Comparison of ENCODE assay signal across 7 cellular contexts in the genomic region with DNA sequence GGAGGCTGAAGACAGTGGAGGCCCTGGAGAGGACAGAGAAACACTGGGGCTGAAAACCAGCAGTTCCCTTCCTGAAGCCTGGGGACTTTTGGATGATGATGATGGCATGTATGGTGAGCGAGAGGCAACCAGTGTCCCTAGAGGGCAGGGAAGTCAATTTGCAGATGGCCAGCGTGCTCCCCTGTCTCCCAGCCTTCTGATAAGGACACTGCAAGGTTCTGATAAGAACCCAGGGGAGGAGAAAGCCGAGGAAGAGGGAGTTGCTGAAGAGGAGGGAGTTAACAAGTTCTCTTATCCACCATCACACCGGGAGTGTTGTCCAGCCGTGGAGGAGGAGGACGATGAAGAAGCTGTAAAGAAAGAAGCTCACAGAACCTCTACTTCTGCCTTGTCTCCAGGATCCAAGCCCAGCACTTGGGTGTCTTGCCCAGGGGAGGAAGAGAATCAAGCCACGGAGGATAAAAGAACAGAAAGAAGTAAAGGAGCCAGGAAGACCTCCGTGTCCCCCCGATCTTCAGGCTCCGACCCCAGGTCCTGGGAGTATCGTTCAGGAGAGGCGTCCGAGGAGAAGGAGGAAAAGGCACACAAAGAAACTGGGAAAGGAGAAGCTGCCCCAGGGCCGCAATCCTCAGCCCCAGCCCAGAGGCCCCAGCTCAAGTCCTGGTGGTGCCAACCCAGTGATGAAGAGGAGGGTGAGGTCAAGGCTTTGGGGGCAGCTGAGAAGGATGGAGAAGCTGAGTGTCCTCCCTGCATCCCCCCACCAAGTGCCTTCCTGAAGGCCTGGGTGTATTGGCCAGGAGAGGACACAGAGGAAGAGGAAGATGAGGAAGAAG. TPM values are rescaled to one million over a fixed set of nuclear protein-coding genes. Genes with fewer than 3 reads are reported as not detected.
DNase-seq lines count a peak whose midpoint lies in the region; ATAC-seq, FAIRE-seq and TF ChIP-seq lines count a peak whose summit lies in the region.
"Had no signal": no experiment of that assay in that cellular context is flagged by ENCODE, and none has a peak within 500 bp of the region (broad histone marks: within the 10 kb centered on the region; RNA-seq: fewer than 3 reads in every experiment).

No MANE protein-coding gene starts in this region.

- FAIRE-seq in astrocyte (lab: Jason Lieb, UNC), result no peak
- FAIRE-seq: TTC549 had no signal

- peak overlapping the region; percentile 99 for H3K27ac ChIP-seq in astrocyte (ENCODE audit: low read depth, low read length)

- H3K36me3 Mint-ChIP-seq in astrocyte (ENCODE audit: low read depth, unreplicated experiment), result peaks cover 29% of the 10 kb centered on the region

- H3K27me3 ChIP-seq in HAP-1 (ENCODE audit: low read depth) (no peaks in the 10 kb centered on the region), astrocyte (ENCODE audit: insufficient read depth, low read length) (no peaks in the 10 kb centered on the region), mononuclear cell (ENCODE audit: insufficient read depth, low read length) (no peaks in the 10 kb centered on the region)

- peak overlapping the region; percentile 99 for H3K4me3 Mint-ChIP-seq in astrocyte (ENCODE audit: unreplicated experiment)

- DNase-seq in HAP-1 (ENCODE audit: low spot score in 2 of 2), result no peak
- no peak for DNase-seq in astrocyte (ENCODE audit: low read depth)
- DNase-seq in activated effector memory CD4-positive, alpha-beta T cell treated with Interleukin-2 at 50 U/mL for 16 hours, result no peak
- no peak for DNase-seq in KG1 (lab: John Stamatoyannopoulos, UW)

- peaks cover 58% of the 10 kb centered on the region for H4K20me1 ChIP-seq in astrocyte (ENCODE audit: insufficient read depth, low read length)

- no peak for TF ChIP-seq CTCF in astrocyte (IDR thresholded peaks at IDR 0.05; ENCODE audit: insufficient read depth, low read depth, low read length)

- no peaks in the 10 kb centered on the region for H3K9me3 ChIP-seq in HAP-1
- H3K9me3 ChIP-seq in astrocyte (ENCODE audit: insufficient read depth, low read depth, low read length), result no peaks in the 10 kb centered on the region
- H3K9me3 ChIP-seq in mononuclear cell (ENCODE audit: low read depth, low read length), result no peaks in the 10 kb centered on the region

- peaks cover 52% of the 10 kb centered on the region for H3K79me2 ChIP-seq in astrocyte (ENCODE audit: insufficient read depth, low read length)

- no peak for ATAC-seq in HG03520 (IDR thresholded peaks at IDR 0.05; ENCODE audit: unreplicated experiment)

- peak overlapping the region; percentile 99 for H3K9ac ChIP-seq in astrocyte (ENCODE audit: low read length)

- H3K4me3 ChIP-seq in HAP-1 (peak overlapping the region; percentile 96), astrocyte (ENCODE audit: insufficient read depth, low read depth, low read length) (peak overlapping the region; percentile 94), mononuclear cell (ENCODE audit: low read length) (peak overlapping the region; percentile 84)

- peaks cover 36% of the 10 kb centered on the region for H3K36me3 ChIP-seq in HAP-1 (replicated peaks)
- peaks cover 33% of the 10 kb centered on the region for H3K36me3 ChIP-seq in astrocyte (ENCODE audit: insufficient read depth, low read length)

- H3K4me1 Mint-ChIP-seq in astrocyte (ENCODE audit: low read depth, unreplicated experiment), result peaks cover 28% of the 10 kb centered on the region

- no peaks in the 10 kb centered on the region for H3K9me3 Mint-ChIP-seq in astrocyte (ENCODE audit: unreplicated experiment)

- peak overlapping the region; percentile 100 for H3K27ac Mint-ChIP-seq in astrocyte (ENCODE audit: unreplicated experiment)

- in situ Hi-C loops in HAP-1 (cut with MboI; ENCODE audit: low sequenced_read_pairs), result no loop called here

- H3K4me1 ChIP-seq in HAP-1 (peaks cover 33% of the 10 kb centered on the region), astrocyte (ENCODE audit: insufficient read depth, low read length) (peaks cover 23% of the 10 kb centered on the region), mononuclear cell (ENCODE audit: insufficient read depth, low read length) (peaks cover 52% of the 10 kb centered on the region)

- peak overlapping the region; percentile 91 for H3K4me2 ChIP-seq in astrocyte (ENCODE audit: low read length)

- no peaks in the 10 kb centered on the region for H3K27me3 Mint-ChIP-seq in astrocyte (ENCODE audit: low read depth, unreplicated experiment)

- no peak overlapping the region for H2AFZ ChIP-seq in astrocyte (ENCODE audit: low read depth, low read length)

RNA-seq across cellular contexts. Expression of gene PPP1R15A, which starts 1.5 kb away (rescaled TPM):
- total RNA-seq in astrocyte, result 39.5 and 53.2 TPM in 2 replicates
- 644 TPM for total RNA-seq in mononuclear cell

RNA-seq across cellular contexts. Expression of gene PLEKHA4, which starts 5.3 kb away (rescaled TPM):
- total RNA-seq in astrocyte, result 27.5 and 32.8 TPM in 2 replicates
- 1.3 TPM for total RNA-seq in mononuclear cell

RNA-seq across cellular contexts. Expression of gene TULP2, which starts 24.9 kb away (rescaled TPM):
- total RNA-seq in astrocyte (not detected in 2 replicates), mononuclear cell (0.31 TPM)

RNA-seq across cellular contexts. Expression of gene NUCB1, which starts 26.4 kb away (rescaled TPM):
- total RNA-seq in astrocyte, result 164 and 189 TPM in 2 replicates
- total RNA-seq in mononuclear cell, result 166 TPM

RNA-seq across cellular contexts. Expression of gene HSD17B14, which starts 37.4 kb away (rescaled TPM):
- total RNA-seq in astrocyte, result 8.2 and 9.7 TPM in 2 replicates
- 0.42 TPM for total RNA-seq in mononuclear cell

Comparison
In these comparisons a context has a peak if more than half of its experiments do, and no peak if none do; other contexts are left out.
1. RNA of gene PPP1R15A, which starts 1.5 kb away (total RNA-seq): 644 TPM in mononuclear cell (single experiment); 39.5 to 53.2 TPM in astrocyte; every median in the first group is over 10 times any median in the second.
2. RNA of gene PLEKHA4, which starts 5.3 kb away (total RNA-seq): 27.5 to 32.8 TPM in astrocyte; 1.3 TPM in mononuclear cell (single experiment); every median in the first group is over 10 times any median in the second.
3. Peak in every context shown above with its lines, with median percentiles within 50 percentile points of each other: H3K4me3 ChIP-seq.